ENCODE assay signal across 12 cellular contexts in genomic region chr2:191222507-191222906, GRCh38. TPM values are rescaled to one million over a fixed set of nuclear protein-coding genes. Genes with fewer than 3 reads are reported as not detected.
A peak's percentile ranks its signal among the peaks of the same experiment; 100 is the strongest.
DNase-seq lines count a peak whose midpoint lies in the region; ATAC-seq, FAIRE-seq and TF ChIP-seq lines count a peak whose summit lies in the region.
"Had no signal": no experiment of that assay in that cellular context is flagged by ENCODE, and none has a peak within 500 bp of the region (broad histone marks: within the 10 kb centered on the region; RNA-seq: fewer than 3 reads in every experiment).

No MANE protein-coding gene starts in this region.

- no peaks in the 10 kb centered on the region for H3K27me3 ChIP-seq in bronchial epithelial cell (ENCODE audit: control insufficient read depth, insufficient read depth, low read length)
- H3K27me3 ChIP-seq in stomach: no peaks in the 10 kb centered on the region
- H3K27me3 ChIP-seq: right lobe of liver had no signal

- no peak for TF ChIP-seq EP300 in stomach (IDR thresholded peaks at IDR 0.05)

- intact Hi-C loops in stomach (cut with DNase I; ENCODE audit: low total_unique reads): loop anchor here (5.0 kb wide), 1 partner anchor 275 kb away; no protein-coding TSS in a partner anchor

- H3K36me3 ChIP-seq in bronchial epithelial cell (ENCODE audit: control insufficient read depth, insufficient read depth, low read length): no peaks in the 10 kb centered on the region
- H3K36me3 ChIP-seq in stomach: no peaks in the 10 kb centered on the region
- H3K36me3 ChIP-seq: right lobe of liver had no signal

- no peaks in the 10 kb centered on the region for H3K9me3 ChIP-seq in stomach
- H3K9me3 ChIP-seq: right lobe of liver had no signal

- ATAC-seq in HG03520 (IDR thresholded peaks at IDR 0.05; ENCODE audit: unreplicated experiment): peak; percentile 28
- ATAC-seq in stimulated activated memory B cell treated with anti-CD40 and anti-IgM and Interleukin-4, amounts not matched to agents 10 μg/mL and 1 μg/mL and 100 μg/mL, for 72 hours: peak; percentile 64
- ATAC-seq: right lobe of liver had no signal

- peak; percentile 16 for DNase-seq in DMS79 treated with DMSO at 0.1 percent for 48 hours (lab: John Stamatoyannopoulos, UW)
- DNase-seq in DMS79 (lab: John Stamatoyannopoulos, UW): no peak
- DNase-seq in bronchial epithelial cell (ENCODE audit: low read depth): peak; percentile 83
- no peak for DNase-seq in EL
- DNase-seq in activated CD4-positive, CD25-positive, alpha-beta regulatory T cell treated with anti-CD3 and anti-CD28 coated beads, Interleukin-2, amount 50 U/mL, for 72 hours: no peak
- no peak for DNase-seq in stomach
- DNase-seq: GDM1, right lobe of liver had no signal

- TF ChIP-seq CTCF in bronchial epithelial cell (IDR thresholded peaks at IDR 0.05; ENCODE audit: insufficient read depth, low read length, severe bottlenecking) (no peak), stomach (IDR thresholded peaks at IDR 0.05) (no peak)

- H3K4me1 ChIP-seq in stomach: peaks cover 0 to 24% (median 7%) of the 10 kb centered on the region in 4 donors

- H3K27me3 Mint-ChIP-seq in stimulated activated memory B cell treated with anti-CD40 and anti-IgM and Interleukin-4, amounts not matched to agents 10 μg/mL and 1 μg/mL and 100 μg/mL, for 72 hours: no peaks in the 10 kb centered on the region

- H3K4me3 Mint-ChIP-seq in stimulated activated memory B cell treated with anti-CD40 and anti-IgM and Interleukin-4, amounts not matched to agents 10 μg/mL and 1 μg/mL and 100 μg/mL, for 72 hours: no peak overlapping the region

- H3K27ac ChIP-seq in stomach: no peak overlapping the region
- H3K27ac ChIP-seq: 22Rv1, right lobe of liver had no signal

- peaks cover 8% of the 10 kb centered on the region for H3K9me3 Mint-ChIP-seq in stimulated activated memory B cell treated with anti-CD40 and anti-IgM and Interleukin-4, amounts not matched to agents 10 μg/mL and 1 μg/mL and 100 μg/mL, for 72 hours

- FAIRE-seq in bronchial epithelial cell (lab: Jason Lieb, UNC): peak; percentile 93

- H3K4me1 Mint-ChIP-seq in stimulated activated memory B cell treated with anti-CD40 and anti-IgM and Interleukin-4, amounts not matched to agents 10 μg/mL and 1 μg/mL and 100 μg/mL, for 72 hours: peaks cover 24% of the 10 kb centered on the region

- no peak overlapping the region for H3K27ac Mint-ChIP-seq in stimulated activated memory B cell treated with anti-CD40 and anti-IgM and Interleukin-4, amounts not matched to agents 10 μg/mL and 1 μg/mL and 100 μg/mL, for 72 hours

- 72 to 85% (median 78%) methylated on average over 4 of the region's 4 CpGs for WGBS in stomach, 5 donors

- no peak for TF ChIP-seq POLR2A in stomach (IDR thresholded peaks at IDR 0.05)

- H3K4me3 ChIP-seq in bronchial epithelial cell (ENCODE audit: low read depth, low read length): no peak overlapping the region
- no peak overlapping the region for H3K4me3 ChIP-seq in stomach
- H3K4me3 ChIP-seq: lung, right lobe of liver had no signal

- H3K36me3 Mint-ChIP-seq in stimulated activated memory B cell treated with anti-CD40 and anti-IgM and Interleukin-4, amounts not matched to agents 10 μg/mL and 1 μg/mL and 100 μg/mL, for 72 hours: peaks cover 6% of the 10 kb centered on the region

RNA-seq across cellular contexts. Expression of gene MYO1B, which starts 22.7 kb away (rescaled TPM):
- total RNA-seq in bronchial epithelial cell (247 and 311 TPM in 2 replicates), stomach (100 to 1,000 TPM in 1 of 5 donors, 10 to 100 TPM in 3, 1 to 10 TPM in 1; 8.8 to 123 (median 25.5) TPM)
- 10 to 100 TPM in 1 of 3 donors, 1 to 10 TPM in 2; 6.1 to 11.0 (median 7.5) TPM for polyA plus RNA-seq in stomach

Comparison
In these comparisons a context has a peak if more than half of its experiments do, and no peak if none do; other contexts are left out.
1. DNase-seq: peak in DMS79 treated with DMSO at 0.1 percent for 48 hours (single experiment) and bronchial epithelial cell (single experiment); none in DMS79 (single experiment), EL (single experiment), activated CD4-positive, CD25-positive, alpha-beta regulatory T cell treated with anti-CD3 and anti-CD28 coated beads, Interleukin-2, amount 50 U/mL, for 72 hours (single experiment) and stomach (single experiment).